1 cellular context compared by ENCODE assay signal in genomic region chr16:50560903-50561863, GRCh38.
TF ChIP-seq lines count a peak whose summit lies in the region.

No MANE protein-coding gene starts in this region.

TF ChIP-seq in HepG2, 621 proteins besides CTCF, POLR2A, EP300 and RAD21 (continued from another document and continues in another):
- TF ChIP-seq HNF4G (IDR thresholded peaks at IDR 0.05; ENCODE audit: borderline replicate concordance, low read depth, low read length), result no peak
- TF ChIP-seq HNF4G (CRISPR knock-in tag; IDR thresholded peaks at IDR 0.05; ENCODE audit: borderline replicate concordance, low read depth), result no peak
- no peak for TF ChIP-seq CREB1 (IDR thresholded peaks at IDR 0.05)
- 0 out of 2 replicates have a peak, but pooled peaks have one; percentile 7 for TF ChIP-seq CREB1 (CRISPR knock-in tag; IDR thresholded peaks at IDR 0.05)
- TF ChIP-seq ARHGAP35 (CRISPR knock-in tag; IDR thresholded peaks at IDR 0.05; ENCODE audit: borderline replicate concordance), result no peak
- TF ChIP-seq ARNT2 (CRISPR knock-in tag; IDR thresholded peaks at IDR 0.05; ENCODE audit: low read depth), result no peak
- TF ChIP-seq ARID5B (CRISPR knock-in tag; IDR thresholded peaks at IDR 0.05), result no peak
- TF ChIP-seq ZNF766 (CRISPR knock-in tag; IDR thresholded peaks at IDR 0.05; ENCODE audit: borderline replicate concordance), result 0 out of 2 replicates have a peak, but pooled peaks have one; percentile 43
- TF ChIP-seq SIX4 (CRISPR knock-in tag; IDR thresholded peaks at IDR 0.05), result no peak
- peak; percentile 49 for TF ChIP-seq POLR2G (IDR thresholded peaks at IDR 0.05; ENCODE audit: low read depth, low read length)
- no peak for TF ChIP-seq HDAC2 (CRISPR knock-in tag; IDR thresholded peaks at IDR 0.05)
- TF ChIP-seq ZNF557 (CRISPR knock-in tag; IDR thresholded peaks at IDR 0.05), result no peak
- peak; percentile 42; the same call in 1 of the 2 replicates for TF ChIP-seq PATZ1 (CRISPR knock-in tag; IDR thresholded peaks at IDR 0.05)
- no peak for TF ChIP-seq MNT (IDR thresholded peaks at IDR 0.05)
- TF ChIP-seq TBX2 (CRISPR knock-in tag; IDR thresholded peaks at IDR 0.05; ENCODE audit: borderline replicate concordance), result no peak
- no peak for TF ChIP-seq ZFP82 (CRISPR knock-in tag; IDR thresholded peaks at IDR 0.05; ENCODE audit: borderline replicate concordance)
- no peak for TF ChIP-seq ZNF230 (CRISPR knock-in tag; IDR thresholded peaks at IDR 0.05)
- no peak for TF ChIP-seq ZNF850 (CRISPR knock-in tag; conservative IDR thresholded peaks at IDR 0.05)
- TF ChIP-seq, protein P1, sequence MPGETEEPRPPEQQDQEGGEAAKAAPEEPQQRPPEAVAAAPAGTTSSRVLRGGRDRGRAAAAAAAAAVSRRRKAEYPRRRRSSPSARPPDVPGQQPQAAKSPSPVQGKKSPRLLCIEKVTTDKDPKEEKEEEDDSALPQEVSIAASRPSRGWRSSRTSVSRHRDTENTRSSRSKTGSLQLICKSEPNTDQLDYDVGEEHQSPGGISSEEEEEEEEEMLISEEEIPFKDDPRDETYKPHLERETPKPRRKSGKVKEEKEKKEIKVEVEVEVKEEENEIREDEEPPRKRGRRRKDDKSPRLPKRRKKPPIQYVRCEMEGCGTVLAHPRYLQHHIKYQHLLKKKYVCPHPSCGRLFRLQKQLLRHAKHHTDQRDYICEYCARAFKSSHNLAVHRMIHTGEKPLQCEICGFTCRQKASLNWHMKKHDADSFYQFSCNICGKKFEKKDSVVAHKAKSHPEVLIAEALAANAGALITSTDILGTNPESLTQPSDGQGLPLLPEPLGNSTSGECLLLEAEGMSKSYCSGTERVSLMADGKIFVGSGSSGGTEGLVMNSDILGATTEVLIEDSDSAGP (CRISPR knock-in tag; IDR thresholded peaks at IDR 0.05; ENCODE audit: borderline replicate concordance), result no peak
- TF ChIP-seq ZBED4 (CRISPR knock-in tag; IDR thresholded peaks at IDR 0.05; ENCODE audit: borderline replicate concordance), result no peak
- 0 out of 2 replicates have a peak, but pooled peaks have one; percentile 39 for TF ChIP-seq ZBTB4 (CRISPR knock-in tag; IDR thresholded peaks at IDR 0.05; ENCODE audit: borderline replicate concordance)
- peak; percentile 21; the same call in 1 of the 2 replicates for TF ChIP-seq NFIC (IDR thresholded peaks at IDR 0.05; ENCODE audit: low read length)
- TF ChIP-seq, protein P2, sequence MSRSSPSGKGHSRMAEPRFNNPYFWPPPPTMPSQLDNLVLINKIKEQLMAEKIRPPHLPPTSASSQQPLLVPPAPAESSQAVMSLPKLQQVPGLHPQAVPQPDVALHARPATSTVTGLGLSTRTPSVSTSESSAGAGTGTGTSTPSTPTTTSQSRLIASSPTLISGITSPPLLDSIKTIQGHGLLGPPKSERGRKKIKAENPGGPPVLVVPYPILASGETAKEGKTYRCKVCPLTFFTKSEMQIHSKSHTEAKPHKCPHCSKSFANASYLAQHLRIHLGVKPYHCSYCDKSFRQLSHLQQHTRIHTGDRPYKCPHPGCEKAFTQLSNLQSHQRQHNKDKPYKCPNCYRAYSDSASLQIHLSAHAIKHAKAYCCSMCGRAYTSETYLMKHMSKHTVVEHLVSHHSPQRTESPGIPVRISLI (CRISPR knock-in tag; IDR thresholded peaks at IDR 0.05; ENCODE audit: borderline replicate concordance), result peak; percentile 80; the same call in 1 of the 2 replicates
- TF ChIP-seq MED1 (CRISPR knock-in tag; IDR thresholded peaks at IDR 0.05), result no peak
- TF ChIP-seq HNRNPUL1 (IDR thresholded peaks at IDR 0.05; ENCODE audit: low read depth, low read length), result no peak
- TF ChIP-seq MTA1 (CRISPR knock-in tag; IDR thresholded peaks at IDR 0.05; ENCODE audit: borderline replicate concordance), result no peak
- TF ChIP-seq ESRRA (CRISPR knock-in tag; IDR thresholded peaks at IDR 0.05; ENCODE audit: low read depth), result no peak
- no peak for TF ChIP-seq MEIS1 (CRISPR knock-in tag; IDR thresholded peaks at IDR 0.05; ENCODE audit: borderline replicate concordance)
- TF ChIP-seq FOXA3 (CRISPR knock-in tag; IDR thresholded peaks at IDR 0.05), result no peak
- no peak for TF ChIP-seq ZNF44 (CRISPR knock-in tag; IDR thresholded peaks at IDR 0.05)
- TF ChIP-seq, protein P3, sequence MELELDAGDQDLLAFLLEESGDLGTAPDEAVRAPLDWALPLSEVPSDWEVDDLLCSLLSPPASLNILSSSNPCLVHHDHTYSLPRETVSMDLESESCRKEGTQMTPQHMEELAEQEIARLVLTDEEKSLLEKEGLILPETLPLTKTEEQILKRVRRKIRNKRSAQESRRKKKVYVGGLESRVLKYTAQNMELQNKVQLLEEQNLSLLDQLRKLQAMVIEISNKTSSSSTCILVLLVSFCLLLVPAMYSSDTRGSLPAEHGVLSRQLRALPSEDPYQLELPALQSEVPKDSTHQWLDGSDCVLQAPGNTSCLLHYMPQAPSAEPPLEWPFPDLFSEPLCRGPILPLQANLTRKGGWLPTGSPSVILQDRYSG (CRISPR knock-in tag; IDR thresholded peaks at IDR 0.05), result no peak
- peak; percentile 71 for TF ChIP-seq AGO2 (optimal IDR thresholded peaks at IDR 0.05; ENCODE audit: low read depth, low read length)
- TF ChIP-seq STAG1 (CRISPR knock-in tag; IDR thresholded peaks at IDR 0.05), result no peak
- peak; percentile 60 for TF ChIP-seq RBM22 (optimal IDR thresholded peaks at IDR 0.05; ENCODE audit: low read length)
- no peak for TF ChIP-seq MYPOP (CRISPR knock-in tag; IDR thresholded peaks at IDR 0.05)
- TF ChIP-seq CHD2 (IDR thresholded peaks at IDR 0.05; ENCODE audit: low read depth, low read length), result no peak
- TF ChIP-seq CENPT (CRISPR knock-in tag; IDR thresholded peaks at IDR 0.05; ENCODE audit: low read depth), result no peak
- no peak for TF ChIP-seq ZNF12 (CRISPR knock-in tag; IDR thresholded peaks at IDR 0.05)
- peak; percentile 69; the same call in 1 of the 2 replicates for TF ChIP-seq NCOR1 (IDR thresholded peaks at IDR 0.05; ENCODE audit: borderline replicate concordance, low read length)
- no peak for TF ChIP-seq SYNCRIP (IDR thresholded peaks at IDR 0.05; ENCODE audit: insufficient read depth, low read depth, low read length)
